6 cellular contexts compared by ENCODE assay signal in genomic region chr22:17897411-17897810, GRCh38.
"Had no signal": no experiment of that assay in that cellular context is flagged by ENCODE, and none has a peak within 500 bp of the region (broad histone marks: within the 10 kb centered on the region; RNA-seq: fewer than 3 reads in every experiment).

No MANE protein-coding gene starts in this region.

- H3K4me1 ChIP-seq: adrenal gland had no signal

- H3K9me3 ChIP-seq: adrenal gland, transverse colon had no signal

- DNase-seq: activated CD4-positive, alpha-beta T cell treated with anti-CD3 and anti-CD28 coated beads, Interleukin-2, amount 50 U/mL, for 1 hour; activated naive CD4-positive, alpha-beta T cell treated with anti-CD3 and anti-CD28 coated beads, Interleukin-2, amount 50 U/mL, for 16 hours; adrenal gland; T-helper 2 cell; transverse colon had no signal

- ATAC-seq: stimulated activated effector memory CD8-positive, alpha-beta T cell treated with anti-CD3 and anti-CD28 coated beads, Interleukin-12 subunit alpha, Interleukin-12 subunit beta, amount 100 ng/mL, for 72 hours had no signal

- H3K27ac ChIP-seq: adrenal gland had no signal

- H3K27me3 ChIP-seq: adrenal gland, transverse colon had no signal

- H3K4me3 ChIP-seq: adrenal gland, transverse colon had no signal
